ENCODE assay signal across 12 cellular contexts in the genomic region with DNA sequence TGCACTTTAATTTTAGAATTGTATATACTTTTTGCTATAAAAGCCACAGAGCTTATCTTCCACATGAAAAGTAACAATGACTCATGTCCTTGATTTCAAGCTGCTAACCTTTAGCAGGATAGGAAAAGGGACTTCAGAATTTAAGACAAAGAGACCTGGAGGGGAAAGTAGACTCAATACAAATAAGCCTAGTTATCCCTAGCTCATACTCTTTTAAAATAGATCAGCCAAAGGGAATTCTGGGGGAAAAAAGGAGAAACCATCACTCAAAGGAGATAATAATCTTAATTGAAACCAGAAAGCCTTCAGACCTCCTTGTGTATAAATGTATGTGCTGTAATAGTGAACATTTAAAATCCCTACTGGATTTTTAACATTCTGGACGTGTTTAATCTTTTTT.
"Had no signal": no experiment of that assay in that cellular context is flagged by ENCODE, and none has a peak within 500 bp of the region (broad histone marks: within the 10 kb centered on the region; RNA-seq: fewer than 3 reads in every experiment).

No MANE protein-coding gene starts in this region.

- H3K9me3 ChIP-seq: thyroid gland had no signal

- H3K27me3 ChIP-seq: breast epithelium, thyroid gland had no signal

- ATAC-seq: left ventricle myocardium superior, mucosa of descending colon had no signal

- H3K4me3 ChIP-seq: breast epithelium, mucosa of descending colon, thyroid gland had no signal

- H3K27ac ChIP-seq: breast epithelium, thyroid gland had no signal

- H3K36me3 ChIP-seq: breast epithelium, thyroid gland had no signal

- H3K4me1 ChIP-seq: breast epithelium, thyroid gland had no signal

- DNase-seq: activated CD4-positive, alpha-beta memory T cell treated with anti-CD3 and anti-CD28 coated beads for 36 hours; activated CD4-positive, alpha-beta T cell treated with anti-CD3 and anti-CD28 coated beads for 4 hours; activated T-cell treated with anti-CD3 and anti-CD28 coated beads for 4 hours; cortex of kidney; foreskin fibroblast; left ventricle myocardium superior; mucosa of descending colon; naive B cell; stimulated activated CD4-positive, alpha-beta T cell treated with anti-CD3 and anti-CD28 coated beads, Interleukin-2, amount 100 ng/mL, for 24 hours; stimulated activated naive CD4-positive, alpha-beta T cell treated with Interleukin-2 at 50 U/mL for 16 hours; thyroid gland had no signal
